1 cellular context compared by ENCODE assay signal in the genomic region with DNA sequence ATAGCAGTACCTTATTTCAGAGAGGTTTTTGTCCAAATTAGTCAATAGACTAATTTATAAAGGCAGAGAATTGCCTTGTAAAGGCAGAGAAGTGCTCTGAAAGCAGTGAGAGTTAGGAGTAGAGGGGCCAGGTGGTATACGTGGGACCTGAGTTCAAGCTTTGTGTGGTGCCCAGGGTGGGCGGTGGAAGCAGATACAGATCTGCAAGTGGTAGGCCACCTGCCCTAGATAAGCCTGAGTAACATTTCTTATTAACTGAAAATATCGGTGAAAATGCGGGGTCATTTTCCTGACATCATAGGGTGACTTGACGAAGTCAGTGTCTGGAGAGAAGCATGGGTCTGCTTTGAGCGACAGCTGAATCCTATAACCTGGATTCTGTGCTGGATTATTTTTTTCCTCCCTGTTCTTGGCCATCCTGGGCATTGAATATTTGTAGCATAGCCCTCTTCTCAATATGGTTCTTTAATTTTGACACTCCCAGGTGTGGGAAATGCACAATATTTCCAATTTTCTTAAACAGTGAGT.
TF ChIP-seq lines count a peak whose summit lies in the region.

No MANE protein-coding gene starts in this region.

TF ChIP-seq in K562, 482 proteins besides CTCF, POLR2A, EP300 and RAD21 (continues in another document):
- TF ChIP-seq, protein P1, sequence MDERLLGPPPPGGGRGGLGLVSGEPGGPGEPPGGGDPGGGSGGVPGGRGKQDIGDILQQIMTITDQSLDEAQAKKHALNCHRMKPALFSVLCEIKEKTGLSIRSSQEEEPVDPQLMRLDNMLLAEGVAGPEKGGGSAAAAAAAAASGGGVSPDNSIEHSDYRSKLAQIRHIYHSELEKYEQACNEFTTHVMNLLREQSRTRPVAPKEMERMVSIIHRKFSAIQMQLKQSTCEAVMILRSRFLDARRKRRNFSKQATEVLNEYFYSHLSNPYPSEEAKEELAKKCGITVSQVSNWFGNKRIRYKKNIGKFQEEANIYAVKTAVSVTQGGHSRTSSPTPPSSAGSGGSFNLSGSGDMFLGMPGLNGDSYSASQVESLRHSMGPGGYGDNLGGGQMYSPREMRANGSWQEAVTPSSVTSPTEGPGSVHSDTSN (CRISPR knock-in tag; IDR thresholded peaks at IDR 0.05; ENCODE audit: low read depth), result no peak
- TF ChIP-seq, protein P1 (tag; conservative IDR thresholded peaks at IDR 0.05; ENCODE audit: low read depth), result peak; percentile 37; the same call in 1 of the 2 replicates
- TF ChIP-seq ZNF197 (CRISPR knock-in tag; IDR thresholded peaks at IDR 0.05; ENCODE audit: low read depth) (0 out of 2 replicates have a peak, but pooled peaks have one; percentile 44), SNAPC5 (CRISPR knock-in tag; IDR thresholded peaks at IDR 0.05) (no peak), MXI1 (IDR thresholded peaks at IDR 0.05; ENCODE audit: low read depth, low read length) (no peak), ZSCAN32 (CRISPR knock-in tag; IDR thresholded peaks at IDR 0.05) (no peak), PTRF (tag; IDR thresholded peaks at IDR 0.05) (no peak), HMBOX1 (IDR thresholded peaks at IDR 0.05) (no peak), RCOR1 (IDR thresholded peaks at IDR 0.05; ENCODE audit: borderline replicate concordance in 1 of 2, low read depth in 2 of 2, low read length in 2 of 2) (no peak), NFE2 (IDR thresholded peaks at IDR 0.05; ENCODE audit: low read depth) (peak; percentile 73), MGA (IDR thresholded peaks at IDR 0.05) (peak; percentile 28; the same call in 1 of the 2 replicates), IFI16 (CRISPR knock-in tag; IDR thresholded peaks at IDR 0.05) (no peak), DLX4 (CRISPR knock-in tag; IDR thresholded peaks at IDR 0.05) (no peak), EGR1 (conservative IDR thresholded peaks at IDR 0.05) (peak; percentile 21; the same call in 1 of the 2 replicates), ZNF589 (CRISPR knock-in tag; IDR thresholded peaks at IDR 0.05; ENCODE audit: low read depth) (peak; percentile 53; the same call in 1 of the 2 replicates), SMARCA4 (IDR thresholded peaks at IDR 0.05) (0 out of 2 replicates have a peak, but pooled peaks have one; percentile 8)
- TF ChIP-seq, protein P2, sequence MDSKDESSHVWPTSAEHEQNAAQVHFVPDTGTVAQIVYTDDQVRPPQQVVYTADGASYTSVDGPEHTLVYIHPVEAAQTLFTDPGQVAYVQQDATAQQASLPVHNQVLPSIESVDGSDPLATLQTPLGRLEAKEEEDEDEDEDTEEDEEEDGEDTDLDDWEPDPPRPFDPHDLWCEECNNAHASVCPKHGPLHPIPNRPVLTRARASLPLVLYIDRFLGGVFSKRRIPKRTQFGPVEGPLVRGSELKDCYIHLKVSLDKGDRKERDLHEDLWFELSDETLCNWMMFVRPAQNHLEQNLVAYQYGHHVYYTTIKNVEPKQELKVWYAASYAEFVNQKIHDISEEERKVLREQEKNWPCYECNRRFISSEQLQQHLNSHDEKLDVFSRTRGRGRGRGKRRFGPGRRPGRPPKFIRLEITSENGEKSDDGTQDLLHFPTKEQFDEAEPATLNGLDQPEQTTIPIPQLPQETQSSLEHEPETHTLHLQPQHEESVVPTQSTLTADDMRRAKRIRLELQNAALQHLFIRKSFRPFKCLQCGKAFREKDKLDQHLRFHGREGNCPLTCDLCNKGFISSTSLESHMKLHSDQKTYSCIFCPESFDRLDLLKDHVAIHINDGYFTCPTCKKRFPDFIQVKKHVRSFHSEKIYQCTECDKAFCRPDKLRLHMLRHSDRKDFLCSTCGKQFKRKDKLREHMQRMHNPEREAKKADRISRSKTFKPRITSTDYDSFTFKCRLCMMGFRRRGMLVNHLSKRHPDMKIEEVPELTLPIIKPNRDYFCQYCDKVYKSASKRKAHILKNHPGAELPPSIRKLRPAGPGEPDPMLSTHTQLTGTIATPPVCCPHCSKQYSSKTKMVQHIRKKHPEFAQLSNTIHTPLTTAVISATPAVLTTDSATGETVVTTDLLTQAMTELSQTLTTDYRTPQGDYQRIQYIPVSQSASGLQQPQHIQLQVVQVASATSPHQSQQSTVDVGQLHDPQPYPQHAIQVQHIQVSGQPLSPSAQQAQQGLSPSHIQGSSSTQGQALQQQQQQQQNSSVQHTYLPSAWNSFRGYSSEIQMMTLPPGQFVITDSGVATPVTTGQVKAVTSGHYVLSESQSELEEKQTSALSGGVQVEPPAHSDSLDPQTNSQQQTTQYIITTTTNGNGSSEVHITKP (IDR thresholded peaks at IDR 0.05; ENCODE audit: partially characterized antibody), result no peak
- TF ChIP-seq, protein P3, sequence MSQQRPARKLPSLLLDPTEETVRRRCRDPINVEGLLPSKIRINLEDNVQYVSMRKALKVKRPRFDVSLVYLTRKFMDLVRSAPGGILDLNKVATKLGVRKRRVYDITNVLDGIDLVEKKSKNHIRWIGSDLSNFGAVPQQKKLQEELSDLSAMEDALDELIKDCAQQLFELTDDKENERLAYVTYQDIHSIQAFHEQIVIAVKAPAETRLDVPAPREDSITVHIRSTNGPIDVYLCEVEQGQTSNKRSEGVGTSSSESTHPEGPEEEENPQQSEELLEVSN (IDR thresholded peaks at IDR 0.05; ENCODE audit: borderline replicate concordance in 1 of 2, extremely low read depth in 1 of 2, insufficient read depth in 1 of 2, insufficient read length in 1 of 2, low read depth in 1 of 2, low read length in 1 of 2, poor library complexity in 1 of 2, severe bottlenecking in 1 of 2), result no peak
- TF ChIP-seq, protein P4, sequence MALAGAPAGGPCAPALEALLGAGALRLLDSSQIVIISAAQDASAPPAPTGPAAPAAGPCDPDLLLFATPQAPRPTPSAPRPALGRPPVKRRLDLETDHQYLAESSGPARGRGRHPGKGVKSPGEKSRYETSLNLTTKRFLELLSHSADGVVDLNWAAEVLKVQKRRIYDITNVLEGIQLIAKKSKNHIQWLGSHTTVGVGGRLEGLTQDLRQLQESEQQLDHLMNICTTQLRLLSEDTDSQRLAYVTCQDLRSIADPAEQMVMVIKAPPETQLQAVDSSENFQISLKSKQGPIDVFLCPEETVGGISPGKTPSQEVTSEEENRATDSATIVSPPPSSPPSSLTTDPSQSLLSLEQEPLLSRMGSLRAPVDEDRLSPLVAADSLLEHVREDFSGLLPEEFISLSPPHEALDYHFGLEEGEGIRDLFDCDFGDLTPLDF (CRISPR knock-in tag; IDR thresholded peaks at IDR 0.05), result no peak
